In the genomic region with DNA sequence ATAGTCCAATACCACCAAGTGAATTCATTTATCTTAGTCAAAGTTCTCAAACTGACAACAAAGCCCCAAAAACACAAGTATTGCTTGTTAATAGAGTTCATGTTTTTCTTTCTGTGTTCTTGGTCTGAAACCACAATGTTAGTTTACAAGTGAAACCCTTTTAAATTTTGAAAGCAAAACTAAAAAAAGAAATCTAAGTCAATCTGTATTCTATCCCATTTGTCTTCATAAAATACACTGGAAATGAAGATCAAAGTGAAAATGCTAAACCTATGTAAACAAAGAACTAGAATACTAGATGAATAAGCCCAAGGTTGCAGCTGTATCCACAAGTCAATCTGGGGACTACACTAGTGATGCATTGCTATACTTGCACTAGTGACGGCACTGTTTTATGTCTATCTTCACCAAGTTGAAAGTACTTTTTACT, we compare ENCODE assay signal across 8 cellular contexts. TPM values are rescaled to one million over a fixed set of nuclear protein-coding genes. Genes with fewer than 3 reads are reported as not detected.
DNase-seq lines count a peak whose midpoint lies in the region; ATAC-seq and TF ChIP-seq lines count a peak whose summit lies in the region.

No MANE protein-coding gene starts in this region.

- no peak overlapping the region for H2AFZ ChIP-seq in Karpas-422 (ENCODE audit: low read length)

- H3K9me3 ChIP-seq in RWPE2 (ENCODE audit: severe bottlenecking) (no peaks in the 10 kb centered on the region), left lung (no peaks in the 10 kb centered on the region), gastrocnemius medialis (no peaks in the 10 kb centered on the region), Karpas-422 (ENCODE audit: low read length) (no peaks in the 10 kb centered on the region)

- H3K27ac ChIP-seq in RWPE2 (ENCODE audit: poor library complexity, severe bottlenecking): peak overlapping the region; percentile 37
- H3K27ac ChIP-seq in left lung: peak overlapping the region; percentile 10 to 30
- no peak overlapping the region for H3K27ac ChIP-seq in gastrocnemius medialis
- no peak overlapping the region for H3K27ac ChIP-seq in Karpas-422 (ENCODE audit: low read length)

- intact Hi-C loops in left lung (cut with DNase I): no loop called here
- intact Hi-C loops in gastrocnemius medialis (cut with DNase I; ENCODE audit: low total_unique reads): no loop called here
- intact Hi-C loops in posterior vena cava (cut with DNase I): no loop called here

- in situ Hi-C loops in gastrocnemius medialis (cut with MboI; ENCODE audit: low sequenced_read_pairs in 4 of 4): loop anchor here in 1 of 4 donors (10.0 kb wide), 1 partner anchor 197 kb away; no protein-coding TSS in a partner anchor

- no peak for TF ChIP-seq POLR2A in gastrocnemius medialis (IDR thresholded peaks at IDR 0.05)

- H3K4me1 ChIP-seq in RWPE2 (ENCODE audit: insufficient read depth, poor library complexity, severe bottlenecking) (peaks cover 33% of the 10 kb centered on the region), left lung (peaks cover 3 to 47% of the 10 kb centered on the region in 2 donors), gastrocnemius medialis (peaks cover 0 to 4% of the 10 kb centered on the region in 2 donors), Karpas-422 (ENCODE audit: low read length) (peaks cover 42% of the 10 kb centered on the region)

- no peak overlapping the region for H3K9ac ChIP-seq in Karpas-422 (ENCODE audit: low read length)

- no peak for TF ChIP-seq CTCF in RWPE2 (IDR thresholded peaks at IDR 0.05; ENCODE audit: poor library complexity, severe bottlenecking)
- no peak for TF ChIP-seq CTCF in left lung (IDR thresholded peaks at IDR 0.05)
- TF ChIP-seq CTCF in gastrocnemius medialis (IDR thresholded peaks at IDR 0.05 in 4 of 5, conservative IDR thresholded peaks at IDR 0.05 in 1 of 5): no peak

- H3K9me2 ChIP-seq in Karpas-422 (replicated peaks; ENCODE audit: insufficient read depth, low read length): no peaks in the 10 kb centered on the region

- ATAC-seq in GM18861 (IDR thresholded peaks at IDR 0.05; ENCODE audit: unreplicated experiment): peak; percentile 69
- peak; percentile 73 for ATAC-seq in HG02571 (IDR thresholded peaks at IDR 0.05; ENCODE audit: unreplicated experiment)
- peak; percentile 18; the same call in 1 of the 3 replicates for ATAC-seq in RWPE2 (ENCODE audit: low read depth)
- peak; percentile 35 for ATAC-seq in left lung
- ATAC-seq in gastrocnemius medialis: no peak

- H3K4me3 ChIP-seq in RWPE2 (ENCODE audit: severe bottlenecking): no peak overlapping the region
- H3K4me3 ChIP-seq in left lung: no peak overlapping the region
- no peak overlapping the region for H3K4me3 ChIP-seq in gastrocnemius medialis
- H3K4me3 ChIP-seq in Karpas-422 (ENCODE audit: low read length): no peak overlapping the region

- DNase-seq in RWPE2 (ENCODE audit: low spot score) (no peak), left lung (no peak), gastrocnemius medialis (no peak), posterior vena cava (ENCODE audit: low spot score) (no peak), Karpas-422 (no peak), NCI-H2029 (lab: John Stamatoyannopoulos, UW) (no peak)

- no peaks in the 10 kb centered on the region for H3K27me3 ChIP-seq in RWPE2 (ENCODE audit: insufficient read depth, poor library complexity, severe bottlenecking)
- H3K27me3 ChIP-seq in left lung: no peaks in the 10 kb centered on the region
- no peaks in the 10 kb centered on the region for H3K27me3 ChIP-seq in gastrocnemius medialis
- no peaks in the 10 kb centered on the region for H3K27me3 ChIP-seq in Karpas-422 (ENCODE audit: low read length)

- no peaks in the 10 kb centered on the region for H4K20me1 ChIP-seq in Karpas-422 (ENCODE audit: insufficient read depth, low read depth, low read length)

- H3K36me3 ChIP-seq in RWPE2 (ENCODE audit: low read depth) (peaks cover 11% of the 10 kb centered on the region), left lung (no peaks in the 10 kb centered on the region), gastrocnemius medialis (no peaks in the 10 kb centered on the region), Karpas-422 (ENCODE audit: insufficient read depth, low read length) (peaks cover 16% of the 10 kb centered on the region; the same call in 1 of the 2 replicates)

- peaks cover 99% of the 10 kb centered on the region for H3K79me2 ChIP-seq in Karpas-422 (ENCODE audit: low read length)

- H3K4me2 ChIP-seq in Karpas-422 (ENCODE audit: low read depth, low read length, poor library complexity, severe bottlenecking): no peak overlapping the region

RNA-seq across cellular contexts. Expression of a gene that starts 10.4 kb away (rescaled TPM):
- total RNA-seq in left lung: 10 to 100 TPM; 46.4 to 47.9 TPM
- 10 to 100 TPM; 35.3 to 63.9 (median 47.1) TPM for total RNA-seq in gastrocnemius medialis
- total RNA-seq in posterior vena cava: 10 to 100 TPM; 44.9 to 48.4 TPM
- 73.5 and 127 TPM in 2 replicates for total RNA-seq in Karpas-422 (2014; rRNA removed; shearing (Covaris generic); ENCODE audit: low replicate concordance)

RNA-seq across cellular contexts. Expression of a gene that starts 38.0 kb away (rescaled TPM):
- total RNA-seq in left lung: 1 to 10 TPM; 5.4 to 7.4 TPM
- 1 to 10 TPM in 1 of 4 donors, under 1 TPM in 3; 0.15 to 1.3 (median 0.58) TPM for total RNA-seq in gastrocnemius medialis
- total RNA-seq in posterior vena cava: 10 to 100 TPM; 13.3 to 16.0 TPM
- total RNA-seq in Karpas-422 (2014; rRNA removed; shearing (Covaris generic); ENCODE audit: low replicate concordance): 0.18 and 3.3 TPM in 2 replicates

Comparison
In these comparisons a context has a peak if more than half of its experiments do, and no peak if none do; other contexts are left out.
1. ATAC-seq: peak in GM18861 (single experiment), HG02571 (single experiment), RWPE2 (single experiment) and left lung (single experiment); none in gastrocnemius medialis (0 of 2).
2. H3K27ac ChIP-seq: peak in RWPE2 (single experiment) and left lung (2 of 2); none in gastrocnemius medialis (0 of 4) and Karpas-422 (single experiment).